In the genomic region with DNA sequence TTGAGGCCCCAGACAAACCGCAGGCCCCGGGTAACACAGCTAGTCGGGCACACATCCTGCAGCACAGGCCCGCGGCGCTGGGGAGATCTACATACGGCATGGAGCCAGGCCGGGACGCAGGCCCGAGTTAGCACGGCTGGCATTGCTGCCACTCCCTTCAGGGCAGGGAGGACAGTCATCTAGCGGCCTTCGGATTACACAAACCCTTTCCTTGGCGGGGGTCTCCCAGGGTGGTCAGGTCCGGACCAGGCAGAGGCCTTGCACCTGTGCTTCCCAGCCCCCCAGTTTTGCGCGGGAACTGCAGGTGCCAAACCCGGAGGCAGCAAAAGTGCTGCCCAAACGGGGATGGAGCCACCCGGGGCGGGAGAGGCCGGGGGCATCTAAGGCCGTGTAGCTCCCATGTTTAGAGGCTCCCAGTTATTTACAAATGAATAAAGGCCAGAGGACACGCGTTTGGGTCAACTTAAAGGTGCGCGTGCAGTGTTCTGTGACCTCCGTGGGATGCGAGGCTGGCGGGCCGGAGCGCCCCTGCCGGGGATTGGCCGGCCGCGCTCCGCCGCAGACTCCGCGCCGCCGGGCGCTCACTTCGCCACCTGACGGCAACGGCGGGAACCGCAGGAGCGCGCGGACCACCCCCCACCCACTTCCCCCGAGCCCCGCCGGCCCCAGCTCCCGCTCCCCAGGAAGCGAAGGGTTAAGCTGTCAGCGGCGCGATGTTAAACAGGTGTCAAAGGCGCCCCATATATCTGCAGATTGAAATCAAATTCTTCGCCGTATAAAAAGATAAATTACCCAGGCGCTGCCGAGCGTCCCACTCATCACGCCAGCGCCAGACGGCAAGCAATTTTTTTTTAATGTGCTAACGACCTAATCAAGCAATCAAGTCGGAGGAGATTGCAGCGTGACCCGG, we compare ENCODE assay signal across 8 cellular contexts. TPM values are rescaled to one million over a fixed set of nuclear protein-coding genes. Genes with fewer than 3 reads are reported as not detected.
A peak's percentile ranks its signal among the peaks of the same experiment; 100 is the strongest.
DNase-seq lines count a peak whose midpoint lies in the region; ATAC-seq and TF ChIP-seq lines count a peak whose summit lies in the region.

No MANE protein-coding gene starts in this region.

- H3K9ac ChIP-seq in iPS-18a (ENCODE audit: low read length), result no peak overlapping the region

- no peaks in the 10 kb centered on the region for H3K4me1 ChIP-seq in iPS-18a (ENCODE audit: control insufficient read depth, low read depth, low read length)

- no peaks in the 10 kb centered on the region; the same call in 1 of the 2 replicates for H3K9me3 ChIP-seq in AG04450 (ENCODE audit: control insufficient read depth, insufficient read depth, low read length)
- H3K9me3 ChIP-seq in iPS-18a (ENCODE audit: control insufficient read depth, low read depth, low read length), result no peaks in the 10 kb centered on the region

- H3K4me3 ChIP-seq in AG04450 (ENCODE audit: low read depth, low read length) (peak overlapping the region; percentile 57), LNCaP clone FGC (ENCODE audit: low read depth, low read length) (peak overlapping the region; percentile 59), iPS-18a (ENCODE audit: low read length) (peak overlapping the region; percentile 74), skin epidermis (peak overlapping the region; percentile 36 to 64 (median 45))

- CTCF ChIA-PET in AG04450 (lab: Charles Lee), result interaction anchor here (0.5 to 3.7 kb wide), 47 partner anchors 7 to 1112 kb away, joined by 3 to 34 read pairs (median 4); no protein-coding TSS in a partner anchor

- ATAC-seq in GM19351 (IDR thresholded peaks at IDR 0.05; ENCODE audit: unreplicated experiment) (peak; percentile 59), GM19023 (IDR thresholded peaks at IDR 0.05; ENCODE audit: unreplicated experiment) (no peak)

- no peaks in the 10 kb centered on the region for H3K36me3 ChIP-seq in iPS-18a (ENCODE audit: control insufficient read depth, low read depth, low read length)

- DNase-seq in AG04450 (ENCODE audit: low read depth, low spot score) (no peak), LNCaP clone FGC (ENCODE audit: low read depth) (no peak), T-helper 2 cell (peak; percentile 28 to 60 (median 40)), astrocyte of the hippocampus (ENCODE audit: low read depth, low spot score) (peak; percentile 68)

- TF ChIP-seq CTCF in AG04450 (IDR thresholded peaks at IDR 0.05; ENCODE audit: low read depth, low read length) (peak; percentile 68), LNCaP clone FGC (IDR thresholded peaks at IDR 0.05; ENCODE audit: control insufficient read depth, extremely low read depth, insufficient read depth) (peak; percentile 86)

- H3K27ac ChIP-seq in AG04450 (ENCODE audit: low read depth, low read length) (no peak overlapping the region), iPS-18a (ENCODE audit: low read length) (no peak overlapping the region), skin epidermis (peak overlapping the region in 3 of 21 experiments; percentile 6 to 31 (median 6))

- POLR2A ChIA-PET in AG04450 (lab: Yijun Ruan, JAX), result no interaction called here

- H3K27me3 ChIP-seq in AG04450 (ENCODE audit: control insufficient read depth, insufficient read depth, low read length) (peaks cover 55% of the 10 kb centered on the region), iPS-18a (ENCODE audit: control insufficient read depth, insufficient read depth, low read length) (peaks cover 20% of the 10 kb centered on the region)

RNA-seq across cellular contexts. Expression of a gene that starts 18.1 kb away (rescaled TPM):
- not detected in 2 replicates for polyA plus RNA-seq in AG04450 (2011; rRNA removed)
- polyA minus RNA-seq in AG04450 (2011; rRNA and poly(A)+ RNA removed), result not detected in 2 replicates

RNA-seq across cellular contexts. Expression of a gene that starts 45.4 kb away (rescaled TPM):
- polyA plus RNA-seq in AG04450 (2011; rRNA removed), result 13.3 and 14.7 TPM in 2 replicates
- 21.5 and 23.3 TPM in 2 replicates for polyA minus RNA-seq in AG04450 (2011; rRNA and poly(A)+ RNA removed)

Comparison
In these comparisons a context has a peak if more than half of its experiments do, and no peak if none do; other contexts are left out.
1. DNase-seq: peak in T-helper 2 cell (5 of 5) and astrocyte of the hippocampus (single experiment); none in AG04450 (single experiment) and LNCaP clone FGC (single experiment).
2. Peak in every context shown above with its lines, with median percentiles within 50 percentile points of each other: H3K4me3 ChIP-seq.